ENCODE assay signal across 12 cellular contexts in the genomic region with DNA sequence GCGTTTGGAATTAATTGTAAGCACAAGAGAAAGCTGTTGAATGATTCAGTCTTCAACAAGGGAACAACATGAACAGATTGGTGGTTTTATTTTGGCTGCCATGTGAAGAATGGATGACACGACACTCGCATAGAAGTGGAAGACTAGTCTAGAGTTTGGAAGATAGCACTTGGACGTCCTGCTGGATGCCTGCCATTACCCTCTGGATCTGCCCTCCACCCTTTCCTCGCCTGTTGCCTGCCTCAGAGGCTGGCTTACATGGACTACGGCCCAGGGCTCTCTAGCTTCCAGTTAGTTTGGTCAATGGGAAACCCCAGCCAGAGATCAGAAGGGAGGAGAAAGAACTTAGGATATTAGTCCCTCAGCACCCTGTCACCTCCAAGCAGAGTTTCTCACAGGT.
DNase-seq lines count a peak whose midpoint lies in the region; ATAC-seq, FAIRE-seq and TF ChIP-seq lines count a peak whose summit lies in the region.
"Had no signal": no experiment of that assay in that cellular context is flagged by ENCODE, and none has a peak within 500 bp of the region (broad histone marks: within the 10 kb centered on the region; RNA-seq: fewer than 3 reads in every experiment).

No MANE protein-coding gene starts in this region.

- H3K27me3 Mint-ChIP-seq in naive thymus-derived CD8-positive, alpha-beta T cell: no peaks in the 10 kb centered on the region
- H3K27me3 Mint-ChIP-seq: CD4-positive, CD25-positive, alpha-beta regulatory T cell had no signal

- no peak for TF ChIP-seq POLR2A in heart left ventricle (IDR thresholded peaks at IDR 0.05)

- H3K9me3 ChIP-seq in heart left ventricle: no peaks in the 10 kb centered on the region
- H3K9me3 ChIP-seq: HAP-1 had no signal

- H3K36me3 Mint-ChIP-seq in naive thymus-derived CD8-positive, alpha-beta T cell: peaks cover 0 to 7% (median 0%) of the 10 kb centered on the region in 3 donors
- H3K36me3 Mint-ChIP-seq: CD4-positive, CD25-positive, alpha-beta regulatory T cell had no signal

- peaks cover 0 to 18% (median 0%) of the 10 kb centered on the region in 9 donors for H3K9me3 Mint-ChIP-seq in naive thymus-derived CD8-positive, alpha-beta T cell

- ATAC-seq in Right ventricle myocardium inferior (no peak), heart left ventricle (no peak)
- ATAC-seq in naive thymus-derived CD8-positive, alpha-beta T cell: no peak
- ATAC-seq: GM23338 had no signal

- H3K27ac ChIP-seq in heart left ventricle: no peak overlapping the region
- H3K27ac ChIP-seq in mesendoderm (ENCODE audit: low read depth, low read length): no peak overlapping the region
- H3K27ac ChIP-seq: 22Rv1 had no signal

- no peaks in the 10 kb centered on the region for H3K27me3 ChIP-seq in heart left ventricle
- no peaks in the 10 kb centered on the region for H3K27me3 ChIP-seq in mesendoderm (ENCODE audit: insufficient read depth, low read length, poor library complexity)

- H3K4ac ChIP-seq in mesendoderm (ENCODE audit: low read depth, low read length): no peak overlapping the region

- intact Hi-C loops in Right ventricle myocardium inferior (cut with DNase I) (no loop called here), heart left ventricle (cut with DNase I) (no loop called here)

- no peak overlapping the region for H3K18ac ChIP-seq in mesendoderm (ENCODE audit: low read length)

- no peak overlapping the region for H3K4me2 ChIP-seq in mesendoderm (ENCODE audit: low read length)
- H3K4me2 ChIP-seq: GM23338 had no signal

- FAIRE-seq in urothelium cell line (lab: Jason Lieb, UNC): no peak

- POLR2A ChIA-PET in naive thymus-derived CD8-positive, alpha-beta T cell (lab: Charles Lee): no interaction called here

- no peak overlapping the region for H4K8ac ChIP-seq in mesendoderm (ENCODE audit: low read depth, low read length)

- H2AK5ac ChIP-seq in mesendoderm (ENCODE audit: low read length): peak overlapping the region; percentile 20

- peak overlapping the region; percentile 37 for H3K23ac ChIP-seq in mesendoderm (ENCODE audit: low read length)

- peak; percentile 60 for DNase-seq in Right ventricle myocardium inferior (ENCODE audit: missing footprints)
- DNase-seq in heart left ventricle: no peak
- DNase-seq in RPMI7951 (ENCODE audit: low read depth): peak; percentile 53
- no peak for DNase-seq in mesendoderm
- DNase-seq in urothelium cell line (ENCODE audit: low spot score): no peak
- no peak for DNase-seq in naive thymus-derived CD8-positive, alpha-beta T cell
- no peak for DNase-seq in activated CD8-positive, alpha-beta memory T cell treated with anti-CD3 and anti-CD28 coated beads for 24 hours
- DNase-seq: DMS53 had no signal

- 44 to 60% (median 58%) methylated on average over 6 of the region's 6 CpGs for WGBS in heart left ventricle, 4 donors
- no CpG with 5 or more reads among the region's 6 CpGs for WGBS in mesendoderm (ENCODE audit: extremely low coverage, insufficient coverage, low lambda C conversion rate)

- H3K4me1 ChIP-seq in heart left ventricle (peaks cover 0 to 6% (median 0%) of the 10 kb centered on the region in 12 donors), mesendoderm (ENCODE audit: control insufficient read depth, low read depth, low read length) (peaks cover 6% of the 10 kb centered on the region)

- H3K4me3 ChIP-seq in heart left ventricle (no peak overlapping the region), mesendoderm (ENCODE audit: low read length) (no peak overlapping the region)
- H3K4me3 ChIP-seq: GM23338, HAP-1 had no signal

- no peaks in the 10 kb centered on the region for H3K79me1 ChIP-seq in mesendoderm (ENCODE audit: low read length)

- peak overlapping the region; percentile 43 for H3K56ac ChIP-seq in mesendoderm (ENCODE audit: low read length)

- H2BK5ac ChIP-seq in mesendoderm (ENCODE audit: low read length): peak overlapping the region; percentile 28

- no peak overlapping the region for H3K27ac Mint-ChIP-seq in naive thymus-derived CD8-positive, alpha-beta T cell
- H3K27ac Mint-ChIP-seq: CD4-positive, CD25-positive, alpha-beta regulatory T cell; GM23338 had no signal

- peaks cover 0 to 22% (median 7%) of the 10 kb centered on the region in 4 donors for H3K4me1 Mint-ChIP-seq in naive thymus-derived CD8-positive, alpha-beta T cell

- no peak overlapping the region for H2BK120ac ChIP-seq in mesendoderm (ENCODE audit: low read depth, low read length)

- no peak overlapping the region for H3K9ac ChIP-seq in mesendoderm (ENCODE audit: low read length)

- H4K5ac ChIP-seq in mesendoderm (ENCODE audit: low read length): no peak overlapping the region

- no peak overlapping the region for H2BK15ac ChIP-seq in mesendoderm (replicated peaks; ENCODE audit: low read depth)

- H3K36me3 ChIP-seq in heart left ventricle: no peaks in the 10 kb centered on the region
- H3K36me3 ChIP-seq in mesendoderm (ENCODE audit: control insufficient read depth, insufficient read depth, low read length): no peaks in the 10 kb centered on the region
- H3K36me3 ChIP-seq: HAP-1 had no signal

- no peak for TF ChIP-seq CTCF in heart left ventricle (IDR thresholded peaks at IDR 0.05)

- no peak overlapping the region for H3K4me3 Mint-ChIP-seq in naive thymus-derived CD8-positive, alpha-beta T cell
- H3K4me3 Mint-ChIP-seq: CD4-positive, CD25-positive, alpha-beta regulatory T cell; GM23338 had no signal

- H3K79me2 ChIP-seq in mesendoderm (ENCODE audit: control insufficient read depth, insufficient read depth, low read length): no peaks in the 10 kb centered on the region

Comparison
In these comparisons a context has a peak if more than half of its experiments do, and no peak if none do; other contexts are left out.
1. DNase-seq: peak in Right ventricle myocardium inferior (single experiment) and RPMI7951 (single experiment); none in heart left ventricle (0 of 5), mesendoderm (single experiment), urothelium cell line (single experiment), naive thymus-derived CD8-positive, alpha-beta T cell (0 of 10) and activated CD8-positive, alpha-beta memory T cell treated with anti-CD3 and anti-CD28 coated beads for 24 hours (single experiment).